20 cellular contexts compared by ENCODE assay signal in the genomic region with DNA sequence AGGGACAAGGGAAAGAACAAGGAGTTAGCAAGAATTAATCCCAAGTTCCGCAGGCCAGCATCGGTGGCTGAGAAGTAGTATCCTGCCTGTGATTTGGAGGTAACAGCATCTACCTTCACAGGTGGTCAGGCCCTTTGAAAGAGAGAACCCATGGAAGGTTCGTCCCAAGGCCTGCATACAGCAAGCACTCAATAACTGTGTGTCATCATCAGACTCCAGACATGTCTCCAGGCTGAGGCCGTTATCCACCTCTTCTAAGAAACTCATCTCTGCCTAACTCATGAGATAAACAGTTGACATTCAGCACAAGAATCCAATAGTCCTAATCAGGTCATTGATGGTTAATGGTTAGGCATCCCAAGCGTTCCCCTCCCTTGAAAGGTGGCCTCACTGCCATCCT. TPM values are rescaled to one million over a fixed set of nuclear protein-coding genes. Genes with fewer than 3 reads are reported as not detected.
A peak's percentile ranks its signal among the peaks of the same experiment; 100 is the strongest.
DNase-seq lines count a peak whose midpoint lies in the region; ATAC-seq and TF ChIP-seq lines count a peak whose summit lies in the region.
"Had no signal": no experiment of that assay in that cellular context is flagged by ENCODE, and none has a peak within 500 bp of the region (broad histone marks: within the 10 kb centered on the region; RNA-seq: fewer than 3 reads in every experiment).

No MANE protein-coding gene starts in this region.

- peaks cover 84% of the 10 kb centered on the region for H4K20me1 ChIP-seq in osteoblast (ENCODE audit: insufficient read depth, low read length)

- no peak overlapping the region for H3K4me3 Mint-ChIP-seq in osteocyte (ENCODE audit: unreplicated experiment)
- H3K4me3 Mint-ChIP-seq: CD4-positive, alpha-beta memory T cell had no signal

- H2AFZ ChIP-seq in osteoblast (ENCODE audit: low read length), result no peak overlapping the region

- H3K36me3 ChIP-seq in thyroid gland (no peaks in the 10 kb centered on the region), osteoblast (ENCODE audit: insufficient read depth, low read length) (no peaks in the 10 kb centered on the region)

- H3K4me1 ChIP-seq in thyroid gland, result peaks cover 58 to 79% of the 10 kb centered on the region in 2 donors
- peaks cover 15% of the 10 kb centered on the region for H3K4me1 ChIP-seq in osteoblast (ENCODE audit: insufficient read depth, low read length)
- H3K4me1 ChIP-seq: BE2C had no signal

- no peak overlapping the region for H3K4me2 ChIP-seq in osteoblast (ENCODE audit: insufficient read depth, low read length)
- H3K4me2 ChIP-seq: KMS-11 had no signal

- H3K27me3 ChIP-seq in thyroid gland (no peaks in the 10 kb centered on the region), osteoblast (ENCODE audit: insufficient read depth, low read length) (no peaks in the 10 kb centered on the region)
- H3K27me3 ChIP-seq: BE2C had no signal

- DNase-seq in activated effector memory CD4-positive, alpha-beta T cell treated with anti-CD3 and anti-CD28 coated beads, Interleukin-2, amount 50 U/mL, for 16 hours, result peak; percentile 19
- DNase-seq in activated effector memory CD4-positive, alpha-beta T cell treated with Interleukin-2 at 50 U/mL for 16 hours, result no peak
- peak; percentile 21 to 38 for DNase-seq in erythroblast (lab: John Stamatoyannopoulos, UW)
- no peak for DNase-seq in osteocyte (ENCODE audit: extremely low spot score, unreplicated experiment)
- no peak for DNase-seq in thyroid gland
- DNase-seq in GM03348 (ENCODE audit: low spot score), result no peak
- no peak for DNase-seq in osteoblast (ENCODE audit: insufficient read length, low spot score, missing footprints)
- DNase-seq: BE2C; CD4-positive, alpha-beta memory T cell; GOT3; NCI-H1436; NCI-H2029; NCI-H2171; NCI-H446; NCI-H69; NK-92 treated with Interleukin-12 subunit alpha and Interleukin-12 subunit beta, amount 100 ng/mL, for 24 hours had no signal

- peaks cover 88% of the 10 kb centered on the region for H3K4me1 Mint-ChIP-seq in osteocyte (ENCODE audit: unreplicated experiment)
- H3K4me1 Mint-ChIP-seq: CD4-positive, alpha-beta memory T cell had no signal

- H3K79me2 ChIP-seq in osteoblast (ENCODE audit: insufficient read depth, low read length), result peaks cover 96% of the 10 kb centered on the region

- H3K27ac ChIP-seq in thyroid gland (peak overlapping the region; percentile 50 to 80 (median 72)), osteoblast (ENCODE audit: low read depth, low read length) (no peak overlapping the region)
- H3K27ac ChIP-seq: 22Rv1, KMS-11 had no signal

- intact Hi-C loops in thyroid gland (cut with DNase I), result no loop called here

- no peaks in the 10 kb centered on the region for H3K9me3 Mint-ChIP-seq in osteocyte (ENCODE audit: unreplicated experiment)
- H3K9me3 Mint-ChIP-seq: CD4-positive, alpha-beta memory T cell had no signal

- TF ChIP-seq POLR2A in erythroblast (IDR thresholded peaks at IDR 0.05; ENCODE audit: low read length), result no peak
- no peak for TF ChIP-seq POLR2A in thyroid gland (IDR thresholded peaks at IDR 0.05)

- no peak for ATAC-seq in HG02623 (IDR thresholded peaks at IDR 0.05; ENCODE audit: unreplicated experiment)

- TF ChIP-seq CTCF in osteocyte (IDR thresholded peaks at IDR 0.05) (no peak), thyroid gland (IDR thresholded peaks at IDR 0.05) (no peak), osteoblast (IDR thresholded peaks at IDR 0.05; ENCODE audit: extremely low read depth, low read depth, low read length) (no peak)

- H3K9me3 ChIP-seq in thyroid gland (no peaks in the 10 kb centered on the region), osteoblast (ENCODE audit: low read depth, low read length) (no peaks in the 10 kb centered on the region)
- H3K9me3 ChIP-seq: BE2C had no signal

- peak overlapping the region; percentile 95 for H3K27ac Mint-ChIP-seq in osteocyte (ENCODE audit: unreplicated experiment)
- H3K27ac Mint-ChIP-seq: CD4-positive, alpha-beta memory T cell had no signal

- no peak overlapping the region for H3K4me3 ChIP-seq in thyroid gland (replicated peaks in 1 of 3)
- no peak overlapping the region for H3K4me3 ChIP-seq in osteoblast (ENCODE audit: insufficient read depth, low read length)

- peaks cover 7% of the 10 kb centered on the region for H3K36me3 Mint-ChIP-seq in osteocyte (ENCODE audit: unreplicated experiment)
- H3K36me3 Mint-ChIP-seq: CD4-positive, alpha-beta memory T cell had no signal

- WGBS in thyroid gland, 2 donors, result 97 to 98% methylated on average over 5 of the region's 5 CpGs

- H3K27me3 Mint-ChIP-seq in osteocyte (ENCODE audit: unreplicated experiment), result no peaks in the 10 kb centered on the region

RNA-seq across cellular contexts. Expression of gene CTBP2, which starts 45.0 kb away (rescaled TPM):
- total RNA-seq in osteocyte (125 and 127 TPM in 2 replicates), thyroid gland (100 to 1,000 TPM in 3 of 4 donors, 10 to 100 TPM in 1; 92.4 to 136 (median 125) TPM), osteoblast (65.1 and 65.9 TPM in 2 replicates)
- total RNA-seq: OCI-LY7 had no signal

Comparison
In these comparisons a context has a peak if more than half of its experiments do, and no peak if none do; other contexts are left out.
1. DNase-seq: peak in activated effector memory CD4-positive, alpha-beta T cell treated with anti-CD3 and anti-CD28 coated beads, Interleukin-2, amount 50 U/mL, for 16 hours (single experiment) and erythroblast (2 of 2); none in activated effector memory CD4-positive, alpha-beta T cell treated with Interleukin-2 at 50 U/mL for 16 hours (single experiment), osteocyte (single experiment), thyroid gland (0 of 2), GM03348 (single experiment) and osteoblast (single experiment).